ENCODE assay signal across 9 cellular contexts in the genomic region with DNA sequence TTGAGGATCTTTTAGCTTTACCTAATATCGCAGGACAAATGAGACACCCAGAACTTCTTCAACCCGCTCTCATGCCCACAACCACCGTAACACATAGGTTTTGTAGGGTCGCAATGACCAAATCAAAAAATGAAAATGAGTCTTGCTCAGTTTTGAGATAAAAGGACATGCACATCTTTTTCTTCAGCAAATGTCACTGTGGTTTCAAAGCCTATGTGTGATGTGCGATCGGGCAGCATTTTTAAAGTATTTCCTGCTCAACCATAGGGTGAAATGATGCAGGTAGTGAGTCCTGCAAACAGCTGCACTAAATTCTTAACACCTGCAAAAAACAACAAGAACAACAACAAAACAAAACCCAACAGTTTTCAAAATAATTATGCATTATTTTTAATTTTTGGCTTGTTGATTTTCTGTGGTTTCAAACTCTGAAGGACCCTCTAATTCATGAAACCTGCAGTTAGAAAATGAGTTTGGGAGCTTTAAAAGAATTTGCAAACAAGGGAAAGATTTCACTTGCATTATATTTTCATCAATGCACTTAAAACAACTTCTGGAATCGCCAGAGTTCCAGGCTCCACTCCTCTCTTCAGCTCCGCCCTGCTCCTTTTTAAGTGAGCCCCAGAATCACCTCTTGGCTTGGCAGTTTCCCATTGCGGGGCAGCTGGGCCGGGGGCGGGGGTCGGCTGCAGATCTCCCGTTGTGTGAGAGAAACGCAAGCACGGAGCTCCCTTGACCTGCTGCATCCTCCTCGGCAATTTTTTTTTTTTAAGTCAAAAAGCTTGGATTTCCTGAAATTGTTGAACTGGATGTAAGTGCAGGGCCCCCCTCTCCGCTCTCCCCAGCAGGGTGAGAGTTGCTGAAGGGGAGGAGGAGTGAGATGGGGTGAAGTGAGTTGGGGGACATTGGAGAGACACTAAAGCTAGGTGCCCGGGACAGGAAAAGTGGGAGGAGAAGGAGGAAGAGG.
DNase-seq lines count a peak whose midpoint lies in the region; ATAC-seq and TF ChIP-seq lines count a peak whose summit lies in the region.
"Had no signal": no experiment of that assay in that cellular context is flagged by ENCODE, and none has a peak within 500 bp of the region (broad histone marks: within the 10 kb centered on the region; RNA-seq: fewer than 3 reads in every experiment).

No MANE protein-coding gene starts in this region.

- 38 to 45% methylated on average over 14 to 18 of the region's 18 CpGs for WGBS in endodermal cell (ENCODE audit: insufficient coverage in 1 of 2, insufficient read length in 1 of 2), 2 experiments

- H3K9ac ChIP-seq in BLaER1 = peak overlapping the region; percentile 81; the same call in 1 of the 2 replicates
- no peak overlapping the region for H3K9ac ChIP-seq in PC-3 (ENCODE audit: low read length)
- no peak overlapping the region for H3K9ac ChIP-seq in endodermal cell (ENCODE audit: extremely low read depth, low read length, poor library complexity, severe bottlenecking)

- H3F3A ChIP-seq in PC-3 (ENCODE audit: low read length, unreplicated experiment) = no peaks in the 10 kb centered on the region

- CTCF ChIA-PET in PC-3 (lab: Charles Lee) = no interaction called here

- no peak for DNase-seq in PC-3
- DNase-seq in endodermal cell = peak; percentile 72
- DNase-seq in osteoblast (ENCODE audit: insufficient read length, low spot score, missing footprints) = no peak
- no peak for DNase-seq in HPDE6-E6E7 (ENCODE audit: extremely low spot score)
- no peak for DNase-seq in NCI-H82 treated with DMSO at 0.1 percent for 48 hours (lab: John Stamatoyannopoulos, UW; ENCODE audit: unreplicated experiment)
- no peak for DNase-seq in NCI-H2081 (lab: John Stamatoyannopoulos, UW)
- DNase-seq: activated gamma-delta T cell treated with Interleukin-2 at 50 U/mL for 16 hours had no signal

- peak overlapping the region; percentile 94 for H3K4me2 ChIP-seq in BLaER1
- H3K4me2 ChIP-seq in PC-3 (ENCODE audit: low read length) = no peak overlapping the region
- H3K4me2 ChIP-seq in osteoblast (ENCODE audit: insufficient read depth, low read length) = peak overlapping the region; percentile 91

- H3K27ac ChIP-seq in BLaER1 (no peak overlapping the region), PC-3 (ENCODE audit: low read length) (no peak overlapping the region), endodermal cell (ENCODE audit: low read depth, low read length) (no peak overlapping the region), osteoblast (ENCODE audit: low read depth, low read length) (no peak overlapping the region)

- no peak overlapping the region for H3K27ac Mint-ChIP-seq in endodermal cell

- H3K9me3 Mint-ChIP-seq in endodermal cell = peaks cover 5% of the 10 kb centered on the region

- H3K79me2 ChIP-seq in PC-3 (ENCODE audit: low read length) = no peaks in the 10 kb centered on the region
- no peaks in the 10 kb centered on the region for H3K79me2 ChIP-seq in osteoblast (ENCODE audit: insufficient read depth, low read length)

- H3K4me3 Mint-ChIP-seq in endodermal cell = peak overlapping the region; percentile 71

- no peaks in the 10 kb centered on the region for H3K9me2 ChIP-seq in PC-3 (replicated peaks; ENCODE audit: low read length)

- intact Hi-C loops in PC-3 (cut with micrococcal nuclease) = no loop called here

- no peaks in the 10 kb centered on the region for H3K36me3 Mint-ChIP-seq in endodermal cell (ENCODE audit: low read depth)

- H3K4me1 Mint-ChIP-seq in endodermal cell = peaks cover 17% of the 10 kb centered on the region

- POLR2A ChIA-PET in PC-3 (lab: Charles Lee; ENCODE audit: unreplicated experiment) = no interaction called here

- H3K27me3 ChIP-seq in BLaER1 = peaks cover 37% of the 10 kb centered on the region
- H3K27me3 ChIP-seq in PC-3 (ENCODE audit: low read length) = no peaks in the 10 kb centered on the region
- H3K27me3 ChIP-seq in endodermal cell (ENCODE audit: control insufficient read depth, insufficient read depth, low read length, poor library complexity, severe bottlenecking) = peaks cover 17% of the 10 kb centered on the region
- peaks cover 3% of the 10 kb centered on the region for H3K27me3 ChIP-seq in osteoblast (ENCODE audit: insufficient read depth, low read length)

- TF ChIP-seq CTCF in PC-3 (conservative IDR thresholded peaks at IDR 0.05; ENCODE audit: low read depth, low read length) = no peak
- TF ChIP-seq CTCF in endodermal cell (conservative IDR thresholded peaks at IDR 0.05) = no peak
- no peak for TF ChIP-seq CTCF in osteoblast (IDR thresholded peaks at IDR 0.05; ENCODE audit: extremely low read depth, low read depth, low read length)

- peaks cover 79% of the 10 kb centered on the region for H3K27me3 Mint-ChIP-seq in endodermal cell (ENCODE audit: insufficient read depth)

- no peaks in the 10 kb centered on the region for H3K9me3 ChIP-seq in BLaER1
- no peaks in the 10 kb centered on the region for H3K9me3 ChIP-seq in PC-3 (ENCODE audit: low read length)
- no peaks in the 10 kb centered on the region for H3K9me3 ChIP-seq in endodermal cell (ENCODE audit: control insufficient read depth, low read length)
- no peaks in the 10 kb centered on the region for H3K9me3 ChIP-seq in osteoblast (ENCODE audit: low read depth, low read length)

- H2AFZ ChIP-seq in PC-3 (ENCODE audit: low read length) = 0 out of 2 replicates have a peak overlapping the region, but pooled peaks have one; percentile 38
- peak overlapping the region; percentile 49 for H2AFZ ChIP-seq in osteoblast (ENCODE audit: low read length)

- ATAC-seq in PC-3 = no peak
- ATAC-seq in GM21786 (IDR thresholded peaks at IDR 0.05; ENCODE audit: unreplicated experiment) = no peak

- H4K20me1 ChIP-seq in BLaER1 (no peaks in the 10 kb centered on the region), PC-3 (ENCODE audit: low read length) (no peaks in the 10 kb centered on the region), osteoblast (ENCODE audit: insufficient read depth, low read length) (peaks cover 6% of the 10 kb centered on the region)

- no TSS peak for BruUV-seq in PC-3 (replicated peaks; lab: Mats Ljungman, UMichigan)

- H3K4me3 ChIP-seq in BLaER1 (peak overlapping the region; percentile 84), PC-3 (ENCODE audit: low read length) (no peak overlapping the region), endodermal cell (ENCODE audit: low read length) (peak overlapping the region; percentile 87), osteoblast (ENCODE audit: insufficient read depth, low read length) (peak overlapping the region; percentile 82)

- peaks cover 51% of the 10 kb centered on the region for H3K4me1 ChIP-seq in BLaER1
- peaks cover 10% of the 10 kb centered on the region for H3K4me1 ChIP-seq in PC-3 (ENCODE audit: insufficient read depth, low read length)
- peaks cover 12% of the 10 kb centered on the region for H3K4me1 ChIP-seq in endodermal cell (ENCODE audit: control insufficient read depth, insufficient read depth, low read length)
- peaks cover 25% of the 10 kb centered on the region for H3K4me1 ChIP-seq in osteoblast (ENCODE audit: insufficient read depth, low read length)

- H3K36me3 ChIP-seq in BLaER1 (peaks cover 10% of the 10 kb centered on the region; the same call in 1 of the 2 replicates), PC-3 (ENCODE audit: low read depth, low read length) (no peaks in the 10 kb centered on the region), endodermal cell (ENCODE audit: control insufficient read depth, insufficient read depth, low read length) (no peaks in the 10 kb centered on the region), osteoblast (ENCODE audit: insufficient read depth, low read length) (no peaks in the 10 kb centered on the region)
